ENCODE assay signal across 32 cellular contexts in the genomic region with DNA sequence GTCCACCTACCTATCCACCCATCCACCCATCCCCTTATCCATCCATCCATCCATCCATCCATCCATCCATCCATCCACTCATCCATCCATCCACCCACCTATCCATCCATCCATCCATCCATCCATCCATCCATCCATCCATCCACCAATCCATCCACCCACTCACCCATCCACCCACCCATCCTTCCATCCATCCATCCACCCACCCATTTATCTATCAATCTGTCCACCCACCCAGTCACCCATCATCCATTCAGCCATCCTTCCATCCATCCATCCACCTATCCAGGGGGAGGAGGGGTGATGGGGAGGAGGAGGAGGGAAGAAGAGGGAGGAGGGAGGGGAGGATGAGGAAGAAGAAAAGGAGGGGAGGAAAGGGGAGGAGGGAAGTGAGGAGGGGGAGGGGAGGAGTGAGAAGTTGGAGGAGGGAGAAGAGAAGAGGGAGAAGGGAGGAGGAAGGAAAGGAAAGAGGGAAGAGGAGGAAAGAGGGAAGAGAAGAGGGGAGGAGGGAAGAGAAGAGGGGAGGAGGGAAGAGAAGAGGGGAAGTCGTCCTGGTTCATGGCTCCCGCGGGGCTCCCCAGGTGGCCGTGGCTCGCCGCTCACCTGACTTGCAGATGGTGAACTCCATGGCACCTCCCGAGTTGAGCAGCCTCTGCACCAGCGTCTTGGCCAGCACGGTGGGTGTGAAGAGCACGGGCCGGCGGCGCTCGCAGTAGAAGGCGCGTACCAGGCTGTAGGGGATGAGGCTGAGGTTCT.
"Had no signal": no experiment of that assay in that cellular context is flagged by ENCODE, and none has a peak within 500 bp of the region (broad histone marks: within the 10 kb centered on the region; RNA-seq: fewer than 3 reads in every experiment).

No MANE protein-coding gene starts in this region.

- DNase-seq: activated CD4-positive, alpha-beta memory T cell treated with anti-CD3 and anti-CD28 coated beads for 36 hours; activated CD4-positive, alpha-beta T cell treated with anti-CD3 and anti-CD28 coated beads for 36 hours; activated CD4-positive, alpha-beta T cell treated with anti-CD3 and anti-CD28 coated beads, Interleukin-2, amount 10 ng/mL, durations not matched to agents 24 days and 14 days; activated CD4-positive, CD25-positive, alpha-beta regulatory T cell; activated CD4-positive, CD25-positive, alpha-beta regulatory T cell treated with anti-CD3 and anti-CD28 coated beads, Interleukin-2, amount 50 U/mL, for 72 hours; activated CD8-positive, alpha-beta memory T cell treated with anti-CD3 and anti-CD28 coated beads, Interleukin-2, amount 10 ng/mL, durations not matched to agents 7 days and 5 days; activated CD8-positive, alpha-beta memory T cell treated with anti-CD3 and anti-CD28 coated beads, Interleukin-2, amount 50 U/mL, for 4 hours; activated CD8-positive, alpha-beta T cell treated with anti-CD3 and anti-CD28 coated beads, Interleukin-2, amount 10 ng/mL, durations not matched to agents 7 days and 5 days; activated effector memory CD4-positive, alpha-beta T cell treated with Interleukin-2 at 50 U/mL for 16 hours; activated gamma-delta T cell treated with Interleukin-2 at 50 U/mL for 16 hours; activated naive CD4-positive, alpha-beta T cell treated with anti-CD3 and anti-CD28 coated beads, Interleukin-2, amount 50 U/mL, for 16 hours; activated naive CD4-positive, alpha-beta T cell treated with Interleukin-2 at 50 U/mL for 16 hours; activated T-cell treated with anti-CD3 and anti-CD28 coated beads, Interleukin-2, amount 50 U/mL, for 1 hour; central memory CD4-positive, alpha-beta T cell; cerebellar nuclear complex; colonic mucosa; effector CD8-positive, alpha-beta T cell; esophagus squamous epithelium; foreskin melanocyte; heart right ventricle; T-helper 1 cell; T-helper 2 cell had no signal

- H3K27ac ChIP-seq: ascending aorta, breast epithelium, cardiac muscle cell, colonic mucosa, epithelial cell of prostate, esophagus squamous epithelium, gastroesophageal sphincter, heart right ventricle had no signal

- H3K27ac Mint-ChIP-seq: activated CD4-positive, alpha-beta memory T cell treated with anti-CD3 and anti-CD28 coated beads for 36 hours; activated CD4-positive, alpha-beta T cell treated with anti-CD3 and anti-CD28 coated beads for 36 hours; activated CD4-positive, alpha-beta T cell treated with anti-CD3 and anti-CD28 coated beads, Interleukin-2, amount 10 ng/mL, durations not matched to agents 24 days and 14 days; activated CD8-positive, alpha-beta memory T cell treated with anti-CD3 and anti-CD28 coated beads, Interleukin-2, amount 10 ng/mL, durations not matched to agents 7 days and 5 days; activated CD8-positive, alpha-beta T cell treated with anti-CD3 and anti-CD28 coated beads, Interleukin-2, amount 10 ng/mL, durations not matched to agents 7 days and 5 days; activated naive CD8-positive, alpha-beta T cell; activated T-helper 17 cell treated with anti-CD3 and anti-CD28 coated beads, Interleukin-2, amount 50 U/mL, for 72 hours; brain had no signal

- H3K4me3 Mint-ChIP-seq: activated CD4-positive, alpha-beta memory T cell treated with anti-CD3 and anti-CD28 coated beads for 36 hours; activated CD4-positive, alpha-beta T cell treated with anti-CD3 and anti-CD28 coated beads for 36 hours; activated CD4-positive, alpha-beta T cell treated with anti-CD3 and anti-CD28 coated beads, Interleukin-2, amount 10 ng/mL, durations not matched to agents 24 days and 14 days; activated CD8-positive, alpha-beta memory T cell treated with anti-CD3 and anti-CD28 coated beads, Interleukin-2, amount 10 ng/mL, durations not matched to agents 7 days and 5 days; activated CD8-positive, alpha-beta T cell treated with anti-CD3 and anti-CD28 coated beads, Interleukin-2, amount 10 ng/mL, durations not matched to agents 7 days and 5 days; activated naive CD8-positive, alpha-beta T cell; activated T-helper 17 cell treated with anti-CD3 and anti-CD28 coated beads, Interleukin-2, amount 50 U/mL, for 72 hours; brain had no signal

- H3K4me1 ChIP-seq: ascending aorta, breast epithelium, colonic mucosa, esophagus squamous epithelium, gastroesophageal sphincter, heart right ventricle had no signal

- FAIRE-seq: endometrium, endothelial cell of umbilical vein had no signal

- H3K9me3 Mint-ChIP-seq: activated CD4-positive, alpha-beta memory T cell treated with anti-CD3 and anti-CD28 coated beads for 36 hours; activated CD4-positive, alpha-beta T cell treated with anti-CD3 and anti-CD28 coated beads, Interleukin-2, amount 10 ng/mL, durations not matched to agents 24 days and 14 days; activated T-helper 17 cell treated with anti-CD3 and anti-CD28 coated beads, Interleukin-2, amount 50 U/mL, for 72 hours; brain had no signal

- H3K9me3 ChIP-seq: ascending aorta, breast epithelium, colonic mucosa, esophagus squamous epithelium, gastroesophageal sphincter, heart right ventricle had no signal

- H3K36me3 ChIP-seq: ascending aorta, breast epithelium, cardiac muscle cell, colonic mucosa, esophagus squamous epithelium, gastroesophageal sphincter, heart right ventricle had no signal

- H3K4me3 ChIP-seq: ascending aorta, breast epithelium, cardiac muscle cell, colonic mucosa, esophagus squamous epithelium, gastroesophageal sphincter, heart right ventricle had no signal

- H3K27me3 Mint-ChIP-seq: activated CD4-positive, alpha-beta memory T cell treated with anti-CD3 and anti-CD28 coated beads for 36 hours; activated CD4-positive, alpha-beta T cell treated with anti-CD3 and anti-CD28 coated beads for 36 hours; activated CD4-positive, alpha-beta T cell treated with anti-CD3 and anti-CD28 coated beads, Interleukin-2, amount 10 ng/mL, durations not matched to agents 24 days and 14 days; activated CD8-positive, alpha-beta memory T cell treated with anti-CD3 and anti-CD28 coated beads, Interleukin-2, amount 10 ng/mL, durations not matched to agents 7 days and 5 days; activated naive CD8-positive, alpha-beta T cell; activated T-helper 17 cell treated with anti-CD3 and anti-CD28 coated beads, Interleukin-2, amount 50 U/mL, for 72 hours; brain had no signal

- H3K36me3 Mint-ChIP-seq: brain had no signal

- ATAC-seq: activated CD8-positive, alpha-beta memory T cell treated with anti-CD3 and anti-CD28 coated beads, Interleukin-2, amount 10 ng/mL, durations not matched to agents 7 days and 5 days; activated CD8-positive, alpha-beta T cell treated with anti-CD3 and anti-CD28 coated beads, Interleukin-2, amount 10 ng/mL, durations not matched to agents 7 days and 5 days; activated T-helper 17 cell treated with anti-CD3 and anti-CD28 coated beads, Interleukin-2, amount 50 U/mL, for 72 hours; gastroesophageal sphincter had no signal

- H3K27me3 ChIP-seq: ascending aorta, breast epithelium, cardiac muscle cell, colonic mucosa had no signal

- H3K4me1 Mint-ChIP-seq: activated CD4-positive, alpha-beta T cell treated with anti-CD3 and anti-CD28 coated beads for 36 hours; activated CD4-positive, alpha-beta T cell treated with anti-CD3 and anti-CD28 coated beads, Interleukin-2, amount 10 ng/mL, durations not matched to agents 24 days and 14 days; activated CD8-positive, alpha-beta memory T cell treated with anti-CD3 and anti-CD28 coated beads, Interleukin-2, amount 10 ng/mL, durations not matched to agents 7 days and 5 days; activated T-helper 17 cell treated with anti-CD3 and anti-CD28 coated beads, Interleukin-2, amount 50 U/mL, for 72 hours; brain had no signal
